19 cellular contexts compared by ENCODE assay signal in the genomic region with DNA sequence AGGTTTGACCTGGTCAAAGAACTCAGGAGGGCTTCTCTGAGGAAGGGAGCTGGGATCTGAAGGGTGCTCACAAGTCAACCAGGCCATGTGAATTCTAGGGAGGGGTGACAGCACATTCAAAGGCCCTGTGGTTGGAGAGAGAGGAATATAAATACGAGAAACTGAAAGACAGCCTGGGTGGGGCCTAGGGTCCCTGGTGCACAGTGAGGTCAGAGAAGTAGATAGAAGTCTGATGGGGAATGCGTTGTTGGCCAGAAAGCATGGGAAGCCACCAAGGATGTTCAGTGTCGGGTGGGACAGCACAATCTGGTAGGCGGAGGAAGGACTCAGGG.
"Had no signal": no experiment of that assay in that cellular context is flagged by ENCODE, and none has a peak within 500 bp of the region (broad histone marks: within the 10 kb centered on the region; RNA-seq: fewer than 3 reads in every experiment).

No MANE protein-coding gene starts in this region.

- H3K27ac ChIP-seq: epithelial cell of prostate, esophagus muscularis mucosa, gastrocnemius medialis, heart right ventricle, parathyroid adenoma, psoas muscle, right lobe of liver, testis, tibial nerve had no signal

- H3K27me3 ChIP-seq: esophagus muscularis mucosa, gastrocnemius medialis, heart right ventricle, right lobe of liver, testis, tibial nerve had no signal

- H3K9me3 ChIP-seq: gastrocnemius medialis, psoas muscle, right lobe of liver, testis had no signal

- H3K36me3 ChIP-seq: right lobe of liver had no signal

- H3K9ac ChIP-seq: parathyroid adenoma had no signal

- H3K4me3 ChIP-seq: esophagus muscularis mucosa, gastrocnemius medialis, heart right ventricle, mucosa of descending colon, psoas muscle, right lobe of liver, testis, tibial nerve had no signal

- DNase-seq: effector memory CD8-positive, alpha-beta T cell; gastrocnemius medialis; heart right ventricle; hypothalamus; kidney glomerular epithelial cell; mammary epithelial cell; naive thymus-derived CD8-positive, alpha-beta T cell; occipital lobe; psoas muscle; right lobe of liver; stimulated activated CD4-positive, alpha-beta T cell treated with anti-CD3 and anti-CD28 coated beads, Interleukin-4, amount 100 ng/mL, for 1 hour; stimulated activated CD8-positive, alpha-beta memory T cell treated with anti-CD3 and anti-CD28 coated beads, Interleukin-4, amount 100 ng/mL, for 48 hours; testis had no signal

- H3K79me2 ChIP-seq: parathyroid adenoma had no signal

- ATAC-seq: effector memory CD8-positive, alpha-beta T cell; gastrocnemius medialis; heart right ventricle; mucosa of descending colon; naive thymus-derived CD8-positive, alpha-beta T cell; psoas muscle; right lobe of liver; stimulated activated effector memory CD8-positive, alpha-beta T cell treated with anti-CD3 and anti-CD28 coated beads, Interleukin-12 subunit alpha, Interleukin-12 subunit beta, amount 100 ng/mL, for 72 hours had no signal

- H3K4me1 ChIP-seq: esophagus muscularis mucosa, gastrocnemius medialis, parathyroid adenoma, psoas muscle, right lobe of liver, testis had no signal

- H2AFZ ChIP-seq: parathyroid adenoma had no signal
